17 cellular contexts compared by ENCODE assay signal in the genomic region with DNA sequence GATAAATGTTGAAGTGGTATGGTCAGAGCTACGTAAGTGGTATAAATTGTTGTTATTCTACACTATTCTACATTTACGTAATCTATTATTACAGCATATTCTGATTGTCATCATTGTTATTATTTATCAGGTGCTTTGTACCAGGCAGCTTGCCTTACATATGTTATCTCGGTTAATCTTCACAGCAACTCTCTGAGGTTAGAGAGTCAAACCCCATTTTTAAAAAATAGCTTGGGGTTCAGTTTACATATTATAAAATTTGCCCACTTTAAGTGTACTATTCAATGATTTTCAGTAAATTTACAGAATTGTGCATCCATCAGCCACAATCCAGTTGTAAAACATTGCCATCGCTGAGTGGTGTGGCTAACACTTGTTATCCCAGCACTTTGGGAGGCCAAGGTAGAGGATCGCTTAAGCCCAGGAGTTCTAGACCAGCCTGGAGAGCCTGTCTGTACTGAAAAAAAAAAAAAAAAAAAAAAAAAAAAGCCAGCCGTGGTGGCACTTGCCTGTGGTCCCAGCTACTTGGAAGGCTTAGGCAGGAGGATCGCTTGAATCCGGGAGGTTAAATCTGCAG. TPM values are rescaled to one million over a fixed set of nuclear protein-coding genes. Genes with fewer than 3 reads are reported as not detected.
DNase-seq lines count a peak whose midpoint lies in the region; ATAC-seq and TF ChIP-seq lines count a peak whose summit lies in the region.
"Had no signal": no experiment of that assay in that cellular context is flagged by ENCODE, and none has a peak within 500 bp of the region (broad histone marks: within the 10 kb centered on the region; RNA-seq: fewer than 3 reads in every experiment).

No MANE protein-coding gene starts in this region.

- no peak for DNase-seq in activated naive CD4-positive, alpha-beta T cell treated with anti-CD3 and anti-CD28 coated beads, Interleukin-2, amount 50 U/mL, for 16 hours
- no peak for DNase-seq in activated CD8-positive, alpha-beta T cell treated with anti-CD3 and anti-CD28 coated beads for 36 hours
- peak in 1 of 3 donors; percentile 32 for DNase-seq in effector memory CD4-positive, alpha-beta T cell
- no peak for DNase-seq in upper lobe of right lung
- no peak for DNase-seq in GDM1 (lab: John Stamatoyannopoulos, UW)
- DNase-seq in globus pallidus (ENCODE audit: low spot score), result no peak
- DNase-seq: activated gamma-delta T cell, GF-D8, heart left ventricle, mesendoderm, NCI-H1417, NCI-H2171, NCI-H82, right cardiac atrium had no signal

- peaks cover 10% of the 10 kb centered on the region for H3K36me3 ChIP-seq in effector memory CD4-positive, alpha-beta T cell (ENCODE audit: control insufficient read depth, insufficient read depth, low read length)
- H3K36me3 ChIP-seq in upper lobe of right lung, result no peaks in the 10 kb centered on the region

- no peak overlapping the region for H3K4me3 ChIP-seq in effector memory CD4-positive, alpha-beta T cell (ENCODE audit: insufficient read depth, low read depth, low read length, poor library complexity, severe bottlenecking)
- H3K4me3 ChIP-seq in upper lobe of right lung, result no peak overlapping the region
- H3K4me3 ChIP-seq: heart left ventricle had no signal

- H3K36me3 Mint-ChIP-seq in activated naive CD4-positive, alpha-beta T cell treated with anti-CD3 and anti-CD28 coated beads, Interleukin-2, amount 50 U/mL, for 24 hours, result peaks cover 14% of the 10 kb centered on the region
- peaks cover 60% of the 10 kb centered on the region for H3K36me3 Mint-ChIP-seq in activated CD8-positive, alpha-beta T cell treated with anti-CD3 and anti-CD28 coated beads for 36 hours (ENCODE audit: low read depth)

- POLR2A ChIA-PET in activated CD8-positive, alpha-beta T cell treated with anti-CD3 and anti-CD28 coated beads for 36 hours (lab: Charles Lee), result interaction anchor here (0.6 to 1.6 kb wide), 4 partner anchors 22 to 36 kb away, joined by 3 to 5 read pairs (median 4); no protein-coding TSS in a partner anchor

- no peaks in the 10 kb centered on the region for H3K27me3 Mint-ChIP-seq in activated naive CD4-positive, alpha-beta T cell treated with anti-CD3 and anti-CD28 coated beads, Interleukin-2, amount 50 U/mL, for 24 hours
- H3K27me3 Mint-ChIP-seq in activated CD8-positive, alpha-beta T cell treated with anti-CD3 and anti-CD28 coated beads for 36 hours, result no peaks in the 10 kb centered on the region

- no peak overlapping the region for H3K4me3 Mint-ChIP-seq in activated naive CD4-positive, alpha-beta T cell treated with anti-CD3 and anti-CD28 coated beads, Interleukin-2, amount 50 U/mL, for 24 hours
- peak overlapping the region; percentile 14 for H3K4me3 Mint-ChIP-seq in activated CD8-positive, alpha-beta T cell treated with anti-CD3 and anti-CD28 coated beads for 36 hours

- peaks cover 72% of the 10 kb centered on the region for H3K4me1 Mint-ChIP-seq in activated naive CD4-positive, alpha-beta T cell treated with anti-CD3 and anti-CD28 coated beads, Interleukin-2, amount 50 U/mL, for 24 hours
- peaks cover 74% of the 10 kb centered on the region for H3K4me1 Mint-ChIP-seq in activated CD8-positive, alpha-beta T cell treated with anti-CD3 and anti-CD28 coated beads for 36 hours (ENCODE audit: low read depth)

- peaks cover 52% of the 10 kb centered on the region for H3K4me1 ChIP-seq in effector memory CD4-positive, alpha-beta T cell (ENCODE audit: control insufficient read depth, insufficient read depth, low read length, poor library complexity, severe bottlenecking)
- H3K4me1 ChIP-seq in upper lobe of right lung, result peaks cover 4% of the 10 kb centered on the region

- intact Hi-C loops in activated CD8-positive, alpha-beta T cell treated with anti-CD3 and anti-CD28 coated beads for 36 hours (cut with micrococcal nuclease), result no loop called here
- intact Hi-C loops in upper lobe of right lung (cut with DNase I), result no loop called here

- H3K9me3 ChIP-seq in effector memory CD4-positive, alpha-beta T cell (ENCODE audit: control insufficient read depth, low read length), result no peaks in the 10 kb centered on the region
- H3K9me3 ChIP-seq in upper lobe of right lung, result no peaks in the 10 kb centered on the region
- H3K9me3 ChIP-seq: heart left ventricle had no signal

- H3K27ac ChIP-seq in effector memory CD4-positive, alpha-beta T cell (ENCODE audit: insufficient read depth, low read length, poor library complexity, severe bottlenecking), result peak overlapping the region; percentile 82
- peak overlapping the region; percentile 17 for H3K27ac ChIP-seq in upper lobe of right lung
- H3K27ac ChIP-seq: HL-60 had no signal

- H3K27me3 ChIP-seq in effector memory CD4-positive, alpha-beta T cell (replicated peaks; ENCODE audit: control insufficient read depth, insufficient read depth, low read length, poor library complexity, severe bottlenecking), result no peaks in the 10 kb centered on the region
- peaks cover 5% of the 10 kb centered on the region for H3K27me3 ChIP-seq in upper lobe of right lung

- H3K27ac Mint-ChIP-seq in activated naive CD4-positive, alpha-beta T cell treated with anti-CD3 and anti-CD28 coated beads, Interleukin-2, amount 50 U/mL, for 24 hours, result peak overlapping the region; percentile 98
- H3K27ac Mint-ChIP-seq in activated CD8-positive, alpha-beta T cell treated with anti-CD3 and anti-CD28 coated beads for 36 hours, result peak overlapping the region; percentile 94

- CTCF ChIA-PET in activated CD8-positive, alpha-beta T cell treated with anti-CD3 and anti-CD28 coated beads for 36 hours (lab: Charles Lee), result interaction anchor here (1.1 to 1.9 kb wide), 7 partner anchors 12 to 89 kb away, joined by 3 to 7 read pairs (median 3); no protein-coding TSS in a partner anchor

- no peaks in the 10 kb centered on the region for H3K9me3 Mint-ChIP-seq in activated naive CD4-positive, alpha-beta T cell treated with anti-CD3 and anti-CD28 coated beads, Interleukin-2, amount 50 U/mL, for 24 hours
- H3K9me3 Mint-ChIP-seq in activated CD8-positive, alpha-beta T cell treated with anti-CD3 and anti-CD28 coated beads for 36 hours, result peaks cover 1% of the 10 kb centered on the region

- no peak for TF ChIP-seq CTCF in activated CD8-positive, alpha-beta T cell treated with anti-CD3 and anti-CD28 coated beads for 36 hours (IDR thresholded peaks at IDR 0.05)
- no peak for TF ChIP-seq CTCF in upper lobe of right lung (IDR thresholded peaks at IDR 0.05)

- no peak for ATAC-seq in activated CD8-positive, alpha-beta T cell treated with anti-CD3 and anti-CD28 coated beads for 36 hours
- ATAC-seq in upper lobe of right lung (no peak), GM19463 (IDR thresholded peaks at IDR 0.05; ENCODE audit: unreplicated experiment) (no peak)

RNA-seq across cellular contexts. Expression of a gene that starts 35.5 kb away (rescaled TPM):
- 10 to 100 TPM; 74.9 to 81.4 TPM for total RNA-seq in activated CD8-positive, alpha-beta T cell treated with anti-CD3 and anti-CD28 coated beads for 36 hours
- 22.1 TPM for total RNA-seq in upper lobe of right lung
